In genomic region chr12:108826115-108826806, GRCh38 we compare ENCODE assay signal across 8 cellular contexts. TPM values are rescaled to one million over a fixed set of nuclear protein-coding genes. Genes with fewer than 3 reads are reported as not detected.
A peak's percentile ranks its signal among the peaks of the same experiment; 100 is the strongest.
DNase-seq lines count a peak whose midpoint lies in the region; ATAC-seq and TF ChIP-seq lines count a peak whose summit lies in the region.

No MANE protein-coding gene starts in this region.

- intact Hi-C loops in left ventricle myocardium superior (cut with micrococcal nuclease) (no loop called here), sciatic nerve (cut with DNase I) (no loop called here)

- peaks cover 21% of the 10 kb centered on the region for H3K4me1 ChIP-seq in HEK293 (ENCODE audit: control insufficient read depth, insufficient read depth, low read length)
- H3K4me1 ChIP-seq in adipocyte (ENCODE audit: control insufficient read depth, insufficient read depth, low read length): peaks cover 76% of the 10 kb centered on the region

- TF ChIP-seq CTCF in AG04450 (IDR thresholded peaks at IDR 0.05; ENCODE audit: low read depth, low read length) (peak; percentile 20; the same call in 1 of the 2 replicates), HEK293 (tag by site-specific recombination; IDR thresholded peaks at IDR 0.05) (no peak)

- no peaks in the 10 kb centered on the region for H3K27me3 ChIP-seq in AG04450 (ENCODE audit: control insufficient read depth, insufficient read depth, low read length)
- H3K27me3 ChIP-seq in adipocyte (replicated peaks; ENCODE audit: control insufficient read depth, insufficient read depth, low read length): no peaks in the 10 kb centered on the region

- CTCF ChIA-PET in AG04450 (lab: Charles Lee): interaction anchor here (0.9 to 4.0 kb wide), 4 partner anchors 22 to 162 kb away, joined by 3 to 27 read pairs (median 7); no protein-coding TSS in a partner anchor
- CTCF ChIA-PET in HEK293 (lab: Yijun Ruan, JAX): interaction anchor here (0.6 to 2.2 kb wide), 5 partner anchors 11 to 162 kb away, joined by 3 to 7 read pairs (median 3); no protein-coding TSS in a partner anchor

- ATAC-seq in left ventricle myocardium superior (peak; percentile 68), sciatic nerve (peak; percentile 86), GM19328 (IDR thresholded peaks at IDR 0.05; ENCODE audit: unreplicated experiment) (no peak)

- H3K36me3 ChIP-seq in HEK293 (ENCODE audit: control insufficient read depth in 2 of 2, insufficient read depth in 1 of 2, low read length in 2 of 2) (peaks cover 10 to 30% of the 10 kb centered on the region in 2 experiments; a peak in 2 of 3 replicates), adipocyte (ENCODE audit: control insufficient read depth, insufficient read depth, low read length, severe bottlenecking) (peaks cover 50% of the 10 kb centered on the region)

- peak overlapping the region; percentile 90 for H3K9ac ChIP-seq in adipocyte (ENCODE audit: low read length)

- H3K9me3 ChIP-seq in AG04450 (ENCODE audit: control insufficient read depth, insufficient read depth, low read length): peaks cover 4% of the 10 kb centered on the region; the same call in 1 of the 2 replicates
- H3K9me3 ChIP-seq in HEK293 (ENCODE audit: control insufficient read depth, insufficient read depth, low read depth, low read length): no peaks in the 10 kb centered on the region
- no peaks in the 10 kb centered on the region for H3K9me3 ChIP-seq in adipocyte (ENCODE audit: control insufficient read depth, low read length)

- H3K4me3 ChIP-seq in AG04450 (ENCODE audit: low read depth, low read length) (peak overlapping the region; percentile 47), HEK293 (ENCODE audit: low read depth, low read length) (no peak overlapping the region), adipocyte (ENCODE audit: low read length) (peak overlapping the region; percentile 74)

- H3K27ac ChIP-seq in AG04450 (ENCODE audit: low read depth, low read length) (peak overlapping the region; percentile 100), HEK293 (ENCODE audit: extremely low read depth, low read depth, low read length) (no peak overlapping the region; the same call in 1 of the 2 replicates)

- DNase-seq in AG04450 (ENCODE audit: low read depth, low spot score): peak; percentile 83
- peak; percentile 89 for DNase-seq in adipocyte (ENCODE audit: low read depth)
- DNase-seq in left ventricle myocardium superior: peak; percentile 72
- peak; percentile 82 for DNase-seq in sciatic nerve (ENCODE audit: low spot score)
- no peak for DNase-seq in mesenteric fat pad (ENCODE audit: low spot score)
- no peak for DNase-seq in COR-L47 (lab: John Stamatoyannopoulos, UW)

- POLR2A ChIA-PET in AG04450 (lab: Yijun Ruan, JAX) (interaction anchor here (0.7 to 4.1 kb wide), 8 partner anchors 9 to 161 kb away, joined by 4 to 47 read pairs (median 6); partner anchors contain the start of gene SSH1), HEK293 (lab: Yijun Ruan, JAX) (interaction anchor here (0.8 to 1.1 kb wide), 2 partner anchors 12 to 173 kb away, joined by 5 to 6 read pairs; no protein-coding TSS in a partner anchor)

TF ChIP-seq in HEK293, 187 proteins besides CTCF, POLR2A, EP300 and RAD21:
- peak; percentile 65 for TF ChIP-seq OSR2 (tag by site-specific recombination; IDR thresholded peaks at IDR 0.05)
- no peak for TF ChIP-seq INSM2 (tag by site-specific recombination; IDR thresholded peaks at IDR 0.05)
- TF ChIP-seq ZNF501 (tag by site-specific recombination; IDR thresholded peaks at IDR 0.05): no peak
- peak; percentile 80 for TF ChIP-seq ZBTB17 (tag by site-specific recombination; IDR thresholded peaks at IDR 0.05)
- TF ChIP-seq ZBTB44 (tag by site-specific recombination; IDR thresholded peaks at IDR 0.05): 0 out of 2 replicates have a peak, but pooled peaks have one; percentile 4
- peak; percentile 75 for TF ChIP-seq ZNF600 (tag by site-specific recombination; IDR thresholded peaks at IDR 0.05)
- TF ChIP-seq ZNF530 (tag by site-specific recombination; IDR thresholded peaks at IDR 0.05; ENCODE audit: low read depth): no peak
- TF ChIP-seq ZIC2 (tag by site-specific recombination; IDR thresholded peaks at IDR 0.05): peak; percentile 24; the same call in 1 of the 2 replicates

RNA-seq across cellular contexts. Expression of gene SSH1, which starts 31.1 kb away (rescaled TPM):
- 44.7 and 50.5 TPM in 2 replicates for polyA plus RNA-seq in AG04450 (2011; rRNA removed)
- polyA minus RNA-seq in AG04450 (2011; rRNA and poly(A)+ RNA removed): 64.2 and 77.4 TPM in 2 replicates
- 31.2 TPM for total RNA-seq in left ventricle myocardium superior
- 74.3 TPM for total RNA-seq in sciatic nerve
- 63.2 TPM for total RNA-seq in mesenteric fat pad

RNA-seq across cellular contexts. Expression of gene DAO, which starts 53.6 kb away (rescaled TPM):
- not detected in 2 replicates for polyA plus RNA-seq in AG04450 (2011; rRNA removed)
- polyA minus RNA-seq in AG04450 (2011; rRNA and poly(A)+ RNA removed): not detected in 2 replicates
- not detected for total RNA-seq in left ventricle myocardium superior
- total RNA-seq in sciatic nerve: not detected
- total RNA-seq in mesenteric fat pad: not detected

Comparison
In these comparisons a context has a peak if more than half of its experiments do, and no peak if none do; other contexts are left out.
1. DNase-seq: peak in AG04450 (single experiment), adipocyte (single experiment), left ventricle myocardium superior (single experiment) and sciatic nerve (single experiment); none in mesenteric fat pad (single experiment) and COR-L47 (single experiment).